ENCODE assay signal across 22 cellular contexts in genomic region chr7:3242398-3242972, GRCh38.
"Had no signal": no experiment of that assay in that cellular context is flagged by ENCODE, and none has a peak within 500 bp of the region (broad histone marks: within the 10 kb centered on the region; RNA-seq: fewer than 3 reads in every experiment).

No MANE protein-coding gene starts in this region.

- H3K4me3 ChIP-seq: gastrocnemius medialis, heart left ventricle, hepatocyte, left lung, mucosa of descending colon, neural progenitor cell, right lobe of liver, stomach, thoracic aorta, transverse colon had no signal

- H3K36me3 ChIP-seq: gastrocnemius medialis, heart left ventricle, left lung, neural progenitor cell, right lobe of liver, stomach, thoracic aorta, transverse colon had no signal

- H3K9me3 Mint-ChIP-seq: natural killer cell treated with Interleukin-12 subunit alpha and Interleukin-12 subunit beta and Interleukin-15 and Interleukin-18, amount 100 ng/mL, for 72 hours had no signal

- H3K4me3 Mint-ChIP-seq: mesothelial cell of epicardium; natural killer cell treated with Interleukin-12 subunit alpha and Interleukin-12 subunit beta and Interleukin-15 and Interleukin-18, amount 100 ng/mL, for 72 hours; neural progenitor cell had no signal

- H3K27me3 ChIP-seq: gastrocnemius medialis, heart left ventricle, hepatocyte, left lung, neural progenitor cell, right lobe of liver, stomach, transverse colon had no signal

- H3K4me1 ChIP-seq: gastrocnemius medialis, heart left ventricle, left lung, parathyroid adenoma, right lobe of liver, transverse colon had no signal

- H3K36me3 Mint-ChIP-seq: natural killer cell treated with Interleukin-12 subunit alpha and Interleukin-12 subunit beta and Interleukin-15 and Interleukin-18, amount 100 ng/mL, for 72 hours had no signal

- H3K4me1 Mint-ChIP-seq: naive B cell had no signal

- H3K27ac Mint-ChIP-seq: mesothelial cell of epicardium; natural killer cell treated with Interleukin-12 subunit alpha and Interleukin-12 subunit beta and Interleukin-15 and Interleukin-18, amount 100 ng/mL, for 72 hours had no signal

- ATAC-seq: gastrocnemius medialis; heart left ventricle; left cardiac atrium; left lung; mucosa of descending colon; natural killer cell treated with Interleukin-12 subunit alpha and Interleukin-12 subunit beta and Interleukin-15 and Interleukin-18, amount 100 ng/mL, for 72 hours; right lobe of liver had no signal

- DNase-seq: cerebellar nuclear complex; cortex of kidney; gastrocnemius medialis; heart left ventricle; left cardiac atrium; left lung; naive B cell; right lobe of liver; small intestine; stimulated activated CD4-positive, alpha-beta T cell treated with anti-CD3 and anti-CD28 coated beads, Interleukin-1b, Interleukin-23, amount 100 ng/mL, for 48 hours; stimulated activated CD4-positive, alpha-beta T cell treated with anti-CD3 and anti-CD28 coated beads, Interleukin-4, amount 100 ng/mL, for 1 hour; stimulated activated CD8-positive, alpha-beta memory T cell treated with anti-CD3 and anti-CD28 coated beads, Interleukin-4, amount 100 ng/mL, for 48 hours; stimulated activated naive CD4-positive, alpha-beta T cell treated with Interleukin-2 at 50 U/mL for 16 hours; stomach had no signal

- H3K27ac ChIP-seq: gastrocnemius medialis, heart left ventricle, hepatocyte, left lung, neural progenitor cell, parathyroid adenoma, right lobe of liver, stomach, transverse colon had no signal

- H3K9me3 ChIP-seq: gastrocnemius medialis, mucosa of descending colon, right lobe of liver, stomach, transverse colon had no signal
